9 cellular contexts compared by ENCODE assay signal in the genomic region with DNA sequence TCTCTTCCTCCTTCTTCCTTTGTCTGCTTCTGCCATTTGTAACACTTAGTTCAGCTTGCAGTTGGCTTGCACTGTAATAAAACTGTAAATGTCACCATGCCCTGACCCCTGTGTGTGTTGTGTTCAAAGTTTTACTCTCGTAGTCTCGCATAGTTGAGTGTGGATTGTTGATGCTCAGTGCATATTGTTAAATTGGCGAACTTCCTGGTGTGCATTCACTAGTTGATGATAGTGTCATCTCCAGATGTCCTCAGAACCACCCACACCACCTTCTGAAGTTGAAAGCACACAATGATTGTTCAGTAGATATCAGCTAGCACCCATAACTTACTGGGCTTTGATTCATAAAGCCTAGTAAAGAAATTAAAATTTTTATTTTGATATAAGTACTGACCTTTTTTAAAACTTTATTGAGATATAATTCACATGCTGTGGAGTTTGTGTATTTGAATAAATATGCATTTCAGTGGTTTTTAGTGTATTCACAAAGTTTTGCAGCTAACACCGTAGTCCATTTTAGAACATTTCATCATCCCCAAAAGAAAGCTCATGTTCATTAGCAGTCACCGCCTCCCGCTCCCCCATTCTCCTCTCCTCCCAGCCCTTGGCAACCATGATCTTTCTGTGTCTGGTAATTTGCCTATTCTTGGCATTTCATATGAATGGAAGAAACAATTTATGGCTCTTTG. TPM values are rescaled to one million over a fixed set of nuclear protein-coding genes. Genes with fewer than 3 reads are reported as not detected.
A peak's percentile ranks its signal among the peaks of the same experiment; 100 is the strongest.
DNase-seq lines count a peak whose midpoint lies in the region; ATAC-seq and TF ChIP-seq lines count a peak whose summit lies in the region.
"Had no signal": no experiment of that assay in that cellular context is flagged by ENCODE, and none has a peak within 500 bp of the region (broad histone marks: within the 10 kb centered on the region; RNA-seq: fewer than 3 reads in every experiment).

No MANE protein-coding gene starts in this region.

- no peak for TF ChIP-seq POLR2A in suprapubic skin (IDR thresholded peaks at IDR 0.05)

- peak; percentile 65 to 68 for ATAC-seq in CD4-positive, CD25-positive, alpha-beta regulatory T cell (ENCODE audit: low read depth in 2 of 2)
- ATAC-seq in GM19351 (IDR thresholded peaks at IDR 0.05; ENCODE audit: unreplicated experiment): peak; percentile 56
- peak; percentile 18 for ATAC-seq in T-helper 17 cell
- ATAC-seq in memory B cell (ENCODE audit: low read depth): no peak

- peaks cover 7% of the 10 kb centered on the region for H3K36me3 Mint-ChIP-seq in CD4-positive, CD25-positive, alpha-beta regulatory T cell
- H3K36me3 Mint-ChIP-seq in T-helper 17 cell (ENCODE audit: low read depth): peaks cover 2% of the 10 kb centered on the region
- peaks cover 5% of the 10 kb centered on the region for H3K36me3 Mint-ChIP-seq in memory B cell

- no peaks in the 10 kb centered on the region for H3K36me3 ChIP-seq in CD4-positive, CD25-positive, alpha-beta regulatory T cell (ENCODE audit: control insufficient read depth, insufficient read depth, low read length)
- peaks cover 4% of the 10 kb centered on the region for H3K36me3 ChIP-seq in suprapubic skin

- peaks cover 27% of the 10 kb centered on the region for H3K4me1 ChIP-seq in CD4-positive, CD25-positive, alpha-beta regulatory T cell (ENCODE audit: control insufficient read depth, insufficient read depth, low read length, poor library complexity, severe bottlenecking)
- H3K4me1 ChIP-seq in suprapubic skin: peaks cover 51% of the 10 kb centered on the region

- H3K4me3 ChIP-seq in CD4-positive, CD25-positive, alpha-beta regulatory T cell (ENCODE audit: low read depth, low read length): peak overlapping the region; percentile 29
- H3K4me3 ChIP-seq in suprapubic skin: no peak overlapping the region

- no peak overlapping the region for H3K4me3 Mint-ChIP-seq in CD4-positive, CD25-positive, alpha-beta regulatory T cell
- H3K4me3 Mint-ChIP-seq in T-helper 17 cell (no peak overlapping the region), memory B cell (no peak overlapping the region)

- TF ChIP-seq EP300 in suprapubic skin (IDR thresholded peaks at IDR 0.05): no peak

- no peak overlapping the region for H3K27ac ChIP-seq in CD4-positive, CD25-positive, alpha-beta regulatory T cell (ENCODE audit: insufficient read depth, low read length, poor library complexity, severe bottlenecking)
- H3K27ac ChIP-seq in suprapubic skin: no peak overlapping the region

- H3K9me3 Mint-ChIP-seq in CD4-positive, CD25-positive, alpha-beta regulatory T cell: no peaks in the 10 kb centered on the region
- no peaks in the 10 kb centered on the region for H3K9me3 Mint-ChIP-seq in memory B cell

- peak overlapping the region; percentile 22 to 79 (median 60) for H3K27ac Mint-ChIP-seq in CD4-positive, CD25-positive, alpha-beta regulatory T cell
- peak overlapping the region; percentile 62 for H3K27ac Mint-ChIP-seq in T-helper 17 cell
- H3K27ac Mint-ChIP-seq in memory B cell: peak overlapping the region; percentile 49

- H3K4me1 Mint-ChIP-seq in CD4-positive, CD25-positive, alpha-beta regulatory T cell: peaks cover 27 to 77% (median 40%) of the 10 kb centered on the region in 4 donors
- H3K4me1 Mint-ChIP-seq in T-helper 17 cell (peaks cover 42% of the 10 kb centered on the region), memory B cell (peaks cover 44% of the 10 kb centered on the region)

- peak in 2 of 3 donors; percentile 20 to 70 for DNase-seq in CD4-positive, CD25-positive, alpha-beta regulatory T cell
- DNase-seq in T-helper 17 cell (no peak), memory B cell (ENCODE audit: low spot score in 2 of 2) (no peak), suprapubic skin (ENCODE audit: low spot score in 2 of 2) (no peak), ecto neural progenitor cell (ENCODE audit: low spot score) (no peak), NCI-H187 treated with DMSO at 0.1 percent for 48 hours (lab: John Stamatoyannopoulos, UW) (no peak)
- DNase-seq in stimulated activated naive CD4-positive, alpha-beta T cell treated with Interleukin-2 at 50 U/mL for 16 hours (lab: John Stamatoyannopoulos, UW): no peak
- DNase-seq: NCI-H2029 treated with DMSO at 0.1 percent for 48 hours had no signal

- H3K27me3 Mint-ChIP-seq in CD4-positive, CD25-positive, alpha-beta regulatory T cell: no peaks in the 10 kb centered on the region
- H3K27me3 Mint-ChIP-seq in T-helper 17 cell (no peaks in the 10 kb centered on the region), memory B cell (no peaks in the 10 kb centered on the region)

- H3K27me3 ChIP-seq in CD4-positive, CD25-positive, alpha-beta regulatory T cell (ENCODE audit: control insufficient read depth, insufficient read depth, low read length): no peaks in the 10 kb centered on the region
- no peaks in the 10 kb centered on the region for H3K27me3 ChIP-seq in suprapubic skin

- no peak for TF ChIP-seq CTCF in suprapubic skin (IDR thresholded peaks at IDR 0.05)

- no peaks in the 10 kb centered on the region for H3K9me3 ChIP-seq in CD4-positive, CD25-positive, alpha-beta regulatory T cell (ENCODE audit: control insufficient read depth in 2 of 2, low read length in 2 of 2)
- no peaks in the 10 kb centered on the region for H3K9me3 ChIP-seq in T-helper 17 cell (ENCODE audit: control insufficient read depth, low read length, poor library complexity, severe bottlenecking)
- H3K9me3 ChIP-seq in suprapubic skin: no peaks in the 10 kb centered on the region

- 58% methylated on average over 6 of the region's 6 CpGs for WGBS in suprapubic skin

RNA-seq across cellular contexts. Expression of gene USP10, which starts 25.0 kb away (rescaled TPM):
- 112 TPM for total RNA-seq in CD4-positive, CD25-positive, alpha-beta regulatory T cell
- 10 to 100 TPM; 64.0 to 95.1 (median 79.0) TPM for polyA plus RNA-seq in CD4-positive, CD25-positive, alpha-beta regulatory T cell
- total RNA-seq in T-helper 17 cell (100 to 1,000 TPM; 169 to 221 TPM), suprapubic skin (10 to 100 TPM; 58.5 to 92.2 (median 69.8) TPM)

Comparison
In these comparisons a context has a peak if more than half of its experiments do, and no peak if none do; other contexts are left out.
1. DNase-seq: peak in CD4-positive, CD25-positive, alpha-beta regulatory T cell (2 of 3); none in T-helper 17 cell (0 of 3), memory B cell (0 of 2), suprapubic skin (0 of 2), ecto neural progenitor cell (single experiment), stimulated activated naive CD4-positive, alpha-beta T cell treated with Interleukin-2 at 50 U/mL for 16 hours (single experiment) and NCI-H187 treated with DMSO at 0.1 percent for 48 hours (single experiment).
2. Peak in every context shown above with its lines, with median percentiles within 50 percentile points of each other: H3K27ac Mint-ChIP-seq.